8 cellular contexts compared by ENCODE assay signal in the genomic region with DNA sequence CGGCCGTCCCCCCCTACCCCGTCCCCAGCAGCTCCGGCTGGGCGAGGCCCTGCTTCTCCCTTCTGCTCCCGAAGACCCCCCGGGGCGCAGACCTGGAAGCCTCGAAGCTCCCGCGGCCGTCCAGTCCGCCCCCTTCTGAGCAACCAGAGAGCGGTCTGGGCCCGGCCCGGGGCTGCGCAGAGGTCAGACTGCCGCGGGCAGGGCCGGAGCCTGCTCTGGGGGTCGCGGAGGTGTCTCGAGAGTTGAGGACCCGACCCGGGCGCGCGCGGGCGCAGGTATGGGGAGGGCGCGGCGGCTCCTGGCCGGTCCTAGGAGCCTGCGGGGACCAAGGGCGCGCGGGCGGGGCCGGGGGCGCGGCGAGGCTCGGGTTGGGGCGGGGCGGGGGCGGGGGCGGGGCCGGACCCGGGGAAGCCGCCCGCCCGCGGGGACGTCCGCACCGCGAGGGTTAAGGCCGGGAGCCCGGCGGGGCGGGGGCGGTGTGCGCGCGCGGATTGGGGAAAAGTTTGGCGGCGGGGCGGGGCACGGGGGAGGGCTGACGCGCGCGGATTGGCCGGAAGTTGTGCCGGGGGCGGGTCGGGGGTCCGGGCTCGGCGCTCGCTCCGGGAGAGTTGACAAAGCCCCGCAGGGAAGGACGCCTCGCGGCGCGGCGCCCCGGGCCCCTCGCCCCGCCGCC. TPM values are rescaled to one million over a fixed set of nuclear protein-coding genes. Genes with fewer than 3 reads are reported as not detected.
DNase-seq lines count a peak whose midpoint lies in the region; ATAC-seq and TF ChIP-seq lines count a peak whose summit lies in the region.

TSS of gene FGFRL1 (plus strand) at position 605 of the 673 bp plus-strand sequence. CDS start 860 bp downstream, outside the sequence.

- H3K27me3 ChIP-seq in NT2/D1 (ENCODE audit: insufficient read depth, insufficient read length): peaks cover 88% of the 10 kb centered on the region

- H3K36me3 ChIP-seq in ES-I3 (ENCODE audit: insufficient read depth, low read length) (no peaks in the 10 kb centered on the region), NT2/D1 (ENCODE audit: insufficient read depth, insufficient read length, low read length) (peaks cover 6% of the 10 kb centered on the region)

- peak within 1 kb of the TSS; percentile 24 for H3K4me3 ChIP-seq in NT2/D1 (ENCODE audit: insufficient read length, low read depth)
- H3K4me3 ChIP-seq in epithelial cell of esophagus (ENCODE audit: low read length): peak within 1 kb of the TSS; percentile 57

- peak within 1 kb of the TSS; percentile 56; the same call in 1 of the 2 replicates for H3K9ac ChIP-seq in ES-I3 (ENCODE audit: low read depth, low read length)
- H3K9ac ChIP-seq in NT2/D1 (ENCODE audit: insufficient read length, low read depth): peak within 1 kb of the TSS; percentile 32

- H3K9me3 ChIP-seq in ES-I3 (ENCODE audit: control insufficient read depth, insufficient read depth, low read length) (no peaks in the 10 kb centered on the region), NT2/D1 (ENCODE audit: insufficient read depth, low read length) (no peaks in the 10 kb centered on the region)

- ATAC-seq in HG02642 (IDR thresholded peaks at IDR 0.05; ENCODE audit: poor library complexity, unreplicated experiment) (peak; percentile 40), GM19035 (IDR thresholded peaks at IDR 0.05; ENCODE audit: unreplicated experiment) (no peak)

- no peak for TF ChIP-seq CTCF in epithelial cell of esophagus (IDR thresholded peaks at IDR 0.05; ENCODE audit: insufficient read depth, low read depth, low read length, missing control alignments)

- peak; percentile 58 for DNase-seq in NT2/D1 (ENCODE audit: low read depth, low spot score)
- peak; percentile 86 for DNase-seq in activated T-cell treated with anti-CD3 and anti-CD28 coated beads for 24 hours (ENCODE audit: low read depth)
- peak; percentile 93 for DNase-seq in epithelial cell of esophagus (ENCODE audit: low read depth)
- DNase-seq in mucosa of gallbladder (ENCODE audit: low spot score): peak; percentile 93
- DNase-seq in stimulated activated CD8-positive, alpha-beta memory T cell treated with anti-CD3 and anti-CD28 coated beads, Interleukin-2, amount 100 ng/mL, for 1 hour (ENCODE audit: low read depth in 2 of 2): peak; percentile 78 to 87

- H3K4me1 ChIP-seq in ES-I3 (ENCODE audit: insufficient read depth, low read length) (no peaks in the 10 kb centered on the region), NT2/D1 (ENCODE audit: insufficient read depth, insufficient read length) (peaks cover 39% of the 10 kb centered on the region)

RNA-seq across cellular contexts. Expression of gene FGFRL1, which starts in this region (rescaled TPM):
- total RNA-seq in mucosa of gallbladder: 28.2 TPM
